Comparison of ENCODE assay signal across 9 cellular contexts in the genomic region with DNA sequence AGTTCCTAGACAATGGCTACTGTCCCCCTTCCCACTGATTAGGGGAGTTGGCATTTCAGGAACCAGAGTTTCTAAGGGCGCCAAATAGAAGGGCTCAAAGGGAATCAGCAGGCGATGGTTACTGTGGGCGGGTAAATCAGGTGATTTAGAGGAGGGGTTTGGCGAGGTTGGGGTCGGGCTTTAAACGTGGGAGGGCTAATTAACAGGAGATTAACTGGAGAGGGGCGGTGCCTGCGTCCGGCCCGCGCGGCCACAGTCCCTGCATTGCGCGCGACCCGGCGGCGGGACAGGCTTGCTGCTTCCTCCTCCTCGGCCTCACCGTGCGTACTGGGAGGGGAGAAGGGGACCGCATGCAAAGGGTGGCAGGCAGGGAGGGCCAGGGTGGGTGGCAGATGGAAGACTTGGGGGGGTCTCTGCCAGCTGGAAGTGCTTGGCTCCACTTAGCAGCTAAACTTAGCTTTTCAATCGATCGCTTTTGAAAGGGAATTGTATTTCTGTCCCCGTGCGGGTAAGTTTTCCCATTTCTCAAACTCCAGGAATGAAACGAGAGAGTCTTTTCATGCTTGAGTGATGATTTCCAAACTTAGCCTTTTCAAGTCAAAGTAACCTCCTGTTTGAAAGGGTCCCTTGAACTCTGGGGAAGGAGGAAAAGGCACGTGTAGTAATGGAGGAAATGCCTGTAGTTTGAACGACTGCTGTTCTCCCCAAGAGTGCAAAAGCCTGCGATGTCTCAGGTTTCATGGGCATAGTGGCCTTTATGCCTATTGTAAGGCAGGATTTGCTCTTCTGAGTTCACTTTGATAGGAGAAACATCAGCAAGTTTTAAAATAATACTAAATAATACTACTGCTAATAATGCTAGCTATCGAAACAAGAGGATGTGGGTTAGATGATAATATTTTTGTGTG. TPM values are rescaled to one million over a fixed set of nuclear protein-coding genes. Genes with fewer than 3 reads are reported as not detected.
DNase-seq lines count a peak whose midpoint lies in the region; ATAC-seq, FAIRE-seq and TF ChIP-seq lines count a peak whose summit lies in the region.
"Had no signal": no experiment of that assay in that cellular context is flagged by ENCODE, and none has a peak within 500 bp of the region (broad histone marks: within the 10 kb centered on the region; RNA-seq: fewer than 3 reads in every experiment).

A gene with protein sequence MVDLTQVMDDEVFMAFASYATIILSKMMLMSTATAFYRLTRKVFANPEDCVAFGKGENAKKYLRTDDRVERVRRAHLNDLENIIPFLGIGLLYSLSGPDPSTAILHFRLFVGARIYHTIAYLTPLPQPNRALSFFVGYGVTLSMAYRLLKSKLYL (plus strand): TSS at position 255 of the 908 bp plus-strand sequence. CDS start 6,608 bp downstream, outside the sequence.

- no peaks in the 10 kb centered on the region for H3K27me3 ChIP-seq in HepG2 (ENCODE audit: control insufficient read depth in 1 of 2, insufficient read depth in 2 of 2, low read length in 2 of 2)
- no peaks in the 10 kb centered on the region for H3K27me3 ChIP-seq in thoracic aorta (replicated peaks; ENCODE audit: insufficient read depth)

- H3K4me3 Mint-ChIP-seq in stimulated activated effector memory CD8-positive, alpha-beta T cell treated with anti-CD3 and anti-CD28 coated beads, Interleukin-12 subunit alpha, Interleukin-12 subunit beta, amount 100 ng/mL, for 72 hours = no peak within 1 kb of the TSS
- H3K4me3 Mint-ChIP-seq in activated T-helper 17 cell treated with anti-CD3 and anti-CD28 coated beads, Interleukin-2, amount 50 U/mL, for 72 hours = no peak within 1 kb of the TSS

- TF ChIP-seq POLR2A in HepG2 (IDR thresholded peaks at IDR 0.05; ENCODE audit: insufficient read depth in 1 of 2, low read depth in 2 of 2, low read length in 2 of 2) = peak; percentile 87 to 90

- H2AFZ ChIP-seq in HepG2 (ENCODE audit: low read length) = peak within 1 kb of the TSS; percentile 85

- DNase-seq in GM13976 (ENCODE audit: low spot score) (peak; percentile 37), NCI-H82 treated with DMSO at 0.1 percent for 48 hours (lab: John Stamatoyannopoulos, UW; ENCODE audit: unreplicated experiment) (peak; percentile 91), dermis microvascular lymphatic vessel endothelial cell (ENCODE audit: low read depth in 2 of 2) (peak; percentile 40 to 67), HepG2 (ENCODE audit: low spot score) (peak; percentile 77), thoracic aorta (ENCODE audit: low spot score) (no peak)
- no peak for DNase-seq in stimulated activated effector memory CD8-positive, alpha-beta T cell treated with anti-CD3 and anti-CD28 coated beads, Interleukin-12 subunit alpha, Interleukin-12 subunit beta, amount 100 ng/mL, for 72 hours (ENCODE audit: low spot score in 2 of 2)

- intact Hi-C loops in HepG2 (cut with micrococcal nuclease; ENCODE audit: unreplicated experiment) = no loop called here

- no peaks in the 10 kb centered on the region for H3K36me3 Mint-ChIP-seq in stimulated activated effector memory CD8-positive, alpha-beta T cell treated with anti-CD3 and anti-CD28 coated beads, Interleukin-12 subunit alpha, Interleukin-12 subunit beta, amount 100 ng/mL, for 72 hours
- H3K36me3 Mint-ChIP-seq in activated T-helper 17 cell treated with anti-CD3 and anti-CD28 coated beads, Interleukin-2, amount 50 U/mL, for 72 hours (ENCODE audit: low read depth) = no peaks in the 10 kb centered on the region

- H3K27ac Mint-ChIP-seq in stimulated activated effector memory CD8-positive, alpha-beta T cell treated with anti-CD3 and anti-CD28 coated beads, Interleukin-12 subunit alpha, Interleukin-12 subunit beta, amount 100 ng/mL, for 72 hours = no peak within 1 kb of the TSS
- H3K27ac Mint-ChIP-seq in activated T-helper 17 cell treated with anti-CD3 and anti-CD28 coated beads, Interleukin-2, amount 50 U/mL, for 72 hours = no peak within 1 kb of the TSS

- in situ Hi-C loops in GM13976 (cut with MboI; ENCODE audit: low sequenced_read_pairs, unreplicated experiment) (no loop called here), HepG2 (cut with HindIII; ENCODE audit: extremely low pct_ligation_motif_present, low pct_unique_long_range_greater_than_20kb) (no loop called here)

- 0% methylated on average over 26 of the region's 31 CpGs for WGBS in HepG2 (ENCODE audit: low lambda C conversion rate)

- no peaks in the 10 kb centered on the region for H3K36me3 ChIP-seq in HepG2 (replicated peaks in 1 of 2; ENCODE audit: control insufficient read depth in 1 of 2, insufficient read depth in 2 of 2, low read length in 2 of 2)
- H3K36me3 ChIP-seq in thoracic aorta = no peaks in the 10 kb centered on the region

- H3K27me3 Mint-ChIP-seq in activated T-helper 17 cell treated with anti-CD3 and anti-CD28 coated beads, Interleukin-2, amount 50 U/mL, for 72 hours = no peaks in the 10 kb centered on the region

- ATAC-seq in HG03039 (IDR thresholded peaks at IDR 0.05; ENCODE audit: unreplicated experiment) (peak; percentile 66), HepG2 (peak; percentile 94), thoracic aorta (ENCODE audit: insufficient number of reproducible peaks, low FRiP score, low read depth) (no peak)
- no peak for ATAC-seq in stimulated activated effector memory CD8-positive, alpha-beta T cell treated with anti-CD3 and anti-CD28 coated beads, Interleukin-12 subunit alpha, Interleukin-12 subunit beta, amount 100 ng/mL, for 72 hours
- ATAC-seq in activated T-helper 17 cell treated with anti-CD3 and anti-CD28 coated beads, Interleukin-2, amount 50 U/mL, for 72 hours (replicated peaks) = no peak

- H3K27ac ChIP-seq in HepG2 (ENCODE audit: extremely low read length, insufficient read depth, low read length) (peak within 1 kb of the TSS; percentile 87), thoracic aorta (peak within 1 kb of the TSS; percentile 2 to 57)

- no peak for TF ChIP-seq RAD21 in HepG2 (CRISPR knock-in tag; IDR thresholded peaks at IDR 0.05)

- H3K4me3 ChIP-seq in HepG2 (replicated peaks in 1 of 3; ENCODE audit: insufficient read depth in 1 of 3, low read depth in 2 of 3, low read length in 3 of 3) (peak within 1 kb of the TSS; percentile 74 to 76 (median 75)), thoracic aorta (peak within 1 kb of the TSS; percentile 74)

- peak within 1 kb of the TSS; percentile 88 for H3K4me2 ChIP-seq in HepG2 (ENCODE audit: low read depth, low read length)

- no peak for TF ChIP-seq CTCF in GM13976 (IDR thresholded peaks at IDR 0.05; ENCODE audit: borderline replicate concordance, control extremely low read depth, extremely low read depth, insufficient read depth, missing control alignments)
- TF ChIP-seq CTCF in HepG2 (CRISPR knock-in tag; IDR thresholded peaks at IDR 0.05) = 0 out of 2 replicates have a peak, but pooled peaks have one; percentile 7
- TF ChIP-seq CTCF in thoracic aorta (IDR thresholded peaks at IDR 0.05) = no peak

- FAIRE-seq in HepG2 (lab: Jason Lieb, UNC) = no peak

- H3K79me2 ChIP-seq in HepG2 (ENCODE audit: insufficient read depth, low read length) = peaks cover 47% of the 10 kb centered on the region

- CTCF ChIA-PET in HepG2 (lab: Yijun Ruan, JAX; ENCODE audit: low intra/inter-chr PET ratio, low total read pairs) = no interaction called here

- H3K4me1 Mint-ChIP-seq in stimulated activated effector memory CD8-positive, alpha-beta T cell treated with anti-CD3 and anti-CD28 coated beads, Interleukin-12 subunit alpha, Interleukin-12 subunit beta, amount 100 ng/mL, for 72 hours = no peaks in the 10 kb centered on the region
- no peaks in the 10 kb centered on the region for H3K4me1 Mint-ChIP-seq in activated T-helper 17 cell treated with anti-CD3 and anti-CD28 coated beads, Interleukin-2, amount 50 U/mL, for 72 hours

- H3K9me3 Mint-ChIP-seq in stimulated activated effector memory CD8-positive, alpha-beta T cell treated with anti-CD3 and anti-CD28 coated beads, Interleukin-12 subunit alpha, Interleukin-12 subunit beta, amount 100 ng/mL, for 72 hours = peaks cover 17% of the 10 kb centered on the region
- H3K9me3 Mint-ChIP-seq in activated T-helper 17 cell treated with anti-CD3 and anti-CD28 coated beads, Interleukin-2, amount 50 U/mL, for 72 hours = no peaks in the 10 kb centered on the region

- TF ChIP-seq EP300 in HepG2 (IDR thresholded peaks at IDR 0.05; ENCODE audit: low read depth in 2 of 2, low read length in 2 of 2) = no peak
- no peak for TF ChIP-seq EP300 in HepG2 (CRISPR knock-in tag; IDR thresholded peaks at IDR 0.05; ENCODE audit: borderline replicate concordance)

- H3K9me3 ChIP-seq in HepG2 (ENCODE audit: low read length) (no peaks in the 10 kb centered on the region), thoracic aorta (no peaks in the 10 kb centered on the region)

- H4K20me1 ChIP-seq in HepG2 (ENCODE audit: insufficient read depth, low read length) = no peaks in the 10 kb centered on the region; the same call in 1 of the 2 replicates

- TSS peak; percentile 65 for BruUV-seq in HepG2 (replicated peaks; lab: Mats Ljungman, UMichigan)

- peak within 1 kb of the TSS; percentile 81 for H3K9ac ChIP-seq in HepG2 (ENCODE audit: insufficient read depth, low read depth, low read length)

- H3K4me1 ChIP-seq in HepG2 (ENCODE audit: insufficient read depth, low read length) (peaks cover 67% of the 10 kb centered on the region), thoracic aorta (ENCODE audit: control insufficient read depth in 1 of 2, low read depth in 2 of 2) (peaks cover 5 to 15% of the 10 kb centered on the region in 2 donors)

- POLR2A ChIA-PET in HepG2 (lab: Yijun Ruan, JAX) = interaction anchor here (0.7 kb wide), 1 partner anchor 271 kb away, joined by 3 read pairs; no protein-coding TSS in a partner anchor

RNA-seq across cellular contexts. Expression of the gene that starts here (rescaled TPM):
- total RNA-seq in dermis microvascular lymphatic vessel endothelial cell (9.7 and 19.4 TPM in 2 replicates), HepG2 (2016; rRNA removed; fragmentation: Illumina TruSeq; extraction: Trizol) (96.0 and 119 TPM in 2 replicates), thoracic aorta (10 to 100 TPM; 18.5 to 51.1 TPM)
- 43.0 and 57.9 TPM in 2 replicates for total RNA-seq in HepG2 (2016; cell fraction: cytosol; rRNA removed; fragmentation: Illumina TruSeq; extraction: Trizol; ENCODE audit: low read depth)
- 85.5 and 124 TPM in 2 replicates for total RNA-seq in HepG2 (2016; cell fraction: insoluble cytoplasmic fraction; rRNA removed; fragmentation: Illumina TruSeq; extraction: Trizol)
- 67.6 and 68.8 TPM in 2 replicates for total RNA-seq in HepG2 (2016; cell fraction: membrane; rRNA removed; fragmentation: Illumina TruSeq; extraction: Trizol)
- total RNA-seq in HepG2 (2016; cell fraction: nucleus; rRNA removed; fragmentation: Illumina TruSeq; extraction: Trizol) = 147 and 150 TPM in 2 replicates
- 109 and 152 TPM in 2 replicates for polyA plus RNA-seq in HepG2 (2011; rRNA removed)
- 77.4 and 102 TPM in 2 replicates for polyA plus RNA-seq in HepG2 (2011; cell fraction: cytosol; rRNA removed)
- 21.1 and 35.4 TPM in 2 replicates for polyA plus RNA-seq in HepG2 (2011; cell fraction: nucleus; rRNA removed)
- polyA plus RNA-seq in HepG2 (2012) = 130 and 168 TPM in 2 replicates
- 129 and 148 TPM in 2 replicates for polyA plus RNA-seq in HepG2 (2016; cell fraction: cytosol; fragmentation: Illumina TruSeq; extraction: Trizol; ENCODE audit: low read depth)
- polyA plus RNA-seq in HepG2 (2016; cell fraction: insoluble cytoplasmic fraction; fragmentation: Illumina TruSeq; extraction: Trizol; ENCODE audit: low read depth) = 275 and 282 TPM in 2 replicates
- 145 and 157 TPM in 2 replicates for polyA plus RNA-seq in HepG2 (2016; cell fraction: membrane; fragmentation: Illumina TruSeq; extraction: Trizol; ENCODE audit: low read depth)
- polyA plus RNA-seq in HepG2 (2016; cell fraction: nucleus; fragmentation: Illumina TruSeq; extraction: Trizol; ENCODE audit: insufficient read depth, low read depth) = 447 and 475 TPM in 2 replicates
- 118 and 242 TPM in 2 replicates for polyA minus RNA-seq in HepG2 (2011; rRNA and poly(A)+ RNA removed; ENCODE audit: low replicate concordance)
- 51.3 and 69.3 TPM in 2 replicates for polyA minus RNA-seq in HepG2 (2011; cell fraction: cytosol; rRNA and poly(A)+ RNA removed)
- 47.0 and 48.3 TPM in 2 replicates for polyA minus RNA-seq in HepG2 (2011; cell fraction: nucleus; rRNA and poly(A)+ RNA removed)
- total RNA-seq in activated T-helper 17 cell treated with anti-CD3 and anti-CD28 coated beads, Interleukin-2, amount 50 U/mL, for 72 hours = not detected
- total RNA-seq: activated CD8-positive, alpha-beta memory T cell treated with anti-CD3 and anti-CD28 coated beads for 36 hours had no signal

Comparison
In these comparisons a context has a peak if more than half of its experiments do, and no peak if none do; other contexts are left out.
1. RNA of the gene that starts here (total RNA-seq): 43.0 to 150 TPM in HepG2, 18.5 to 51.1 TPM in thoracic aorta and 9.7 to 19.4 TPM in dermis microvascular lymphatic vessel endothelial cell; not detected in activated T-helper 17 cell treated with anti-CD3 and anti-CD28 coated beads, Interleukin-2, amount 50 U/mL, for 72 hours; every median in the first group is over 10 times any median in the second.
2. DNase-seq: peak in GM13976 (single experiment), NCI-H82 treated with DMSO at 0.1 percent for 48 hours (single experiment), dermis microvascular lymphatic vessel endothelial cell (2 of 2) and HepG2 (single experiment); none in thoracic aorta (single experiment) and stimulated activated effector memory CD8-positive, alpha-beta T cell treated with anti-CD3 and anti-CD28 coated beads, Interleukin-12 subunit alpha, Interleukin-12 subunit beta, amount 100 ng/mL, for 72 hours (0 of 2).
3. ATAC-seq: peak in HG03039 (single experiment) and HepG2 (single experiment); none in thoracic aorta (single experiment), stimulated activated effector memory CD8-positive, alpha-beta T cell treated with anti-CD3 and anti-CD28 coated beads, Interleukin-12 subunit alpha, Interleukin-12 subunit beta, amount 100 ng/mL, for 72 hours (single experiment) and activated T-helper 17 cell treated with anti-CD3 and anti-CD28 coated beads, Interleukin-2, amount 50 U/mL, for 72 hours (single experiment).